In genomic region chr5:95823241-95823737, GRCh38 we compare ENCODE assay signal across 1 cellular context.
TF ChIP-seq lines count a peak whose summit lies in the region.

No MANE protein-coding gene starts in this region.

TF ChIP-seq in GM23338, 12 proteins besides CTCF, POLR2A, EP300 and RAD21 (continued from another document):
- TF ChIP-seq ZNF462 (CRISPR knock-in tag; IDR thresholded peaks at IDR 0.05) (no peak), ZNF114 (CRISPR knock-in tag; IDR thresholded peaks at IDR 0.05) (no peak), JUNB (IDR thresholded peaks at IDR 0.05; ENCODE audit: unreplicated experiment) (no peak), CREB1 (CRISPR knock-in tag; IDR thresholded peaks at IDR 0.05; ENCODE audit: low read depth) (no peak), ZNF331 (CRISPR knock-in tag; IDR thresholded peaks at IDR 0.05; ENCODE audit: low read depth) (no peak)
